ENCODE assay signal across 14 cellular contexts in the genomic region with DNA sequence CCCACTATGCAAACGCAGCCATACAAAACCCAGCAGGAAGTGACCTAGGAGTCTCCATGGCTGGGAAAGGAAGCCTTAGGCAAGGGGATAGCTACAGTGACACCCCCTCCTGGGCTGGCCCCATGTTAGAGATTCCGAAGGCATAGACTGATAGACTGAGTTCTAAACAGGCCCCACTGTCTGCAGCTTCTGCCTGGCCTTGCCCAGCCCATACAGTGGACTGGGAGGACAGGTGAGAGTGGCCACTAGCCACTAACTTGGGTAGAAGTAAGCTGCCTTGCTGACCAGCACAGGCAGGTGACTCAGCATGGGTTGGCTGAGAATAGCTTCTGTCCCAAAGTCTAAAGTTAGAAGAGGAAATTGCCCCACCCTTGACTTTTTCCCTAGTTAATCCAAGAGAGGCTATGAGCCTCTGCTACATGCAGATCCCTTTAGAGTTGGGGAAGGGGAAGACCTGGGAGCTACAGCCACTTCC.
DNase-seq lines count a peak whose midpoint lies in the region; ATAC-seq and TF ChIP-seq lines count a peak whose summit lies in the region.
"Had no signal": no experiment of that assay in that cellular context is flagged by ENCODE, and none has a peak within 500 bp of the region (broad histone marks: within the 10 kb centered on the region; RNA-seq: fewer than 3 reads in every experiment).

No MANE protein-coding gene starts in this region.

- no peaks in the 10 kb centered on the region for H3K79me2 ChIP-seq in GM23338 (replicated peaks; ENCODE audit: insufficient read depth)

- H3K9me3 Mint-ChIP-seq in GM23338 (peaks cover 10% of the 10 kb centered on the region), WTC11 (peaks cover 11% of the 10 kb centered on the region)
- H3K9me3 Mint-ChIP-seq: activated naive CD4-positive, alpha-beta T cell treated with anti-CD3 and anti-CD28 coated beads, Interleukin-2, amount 50 U/mL, for 24 hours; CD4-positive, CD25-positive, alpha-beta regulatory T cell had no signal

- CTCF ChIA-PET in WTC11 (lab: Charles Lee), result interaction anchor here (0.9 to 5.6 kb wide), 6 partner anchors 9 to 293 kb away, joined by 3 to 55 read pairs (median 4); no protein-coding TSS in a partner anchor

- no peaks in the 10 kb centered on the region for H3K9me2 ChIP-seq in GM23338 (ENCODE audit: insufficient read depth)

- H3K36me3 ChIP-seq in GM23338 (ENCODE audit: insufficient read depth), result no peaks in the 10 kb centered on the region

- intact Hi-C loops in right cardiac atrium (cut with DNase I), result no loop called here
- intact Hi-C loops in sciatic nerve (cut with DNase I), result no loop called here

- H3K27ac Mint-ChIP-seq in GM23338 (no peak overlapping the region), WTC11 (peak overlapping the region; percentile 19; the same call in 1 of the 2 replicates)
- H3K27ac Mint-ChIP-seq: activated naive CD4-positive, alpha-beta T cell treated with anti-CD3 and anti-CD28 coated beads, Interleukin-2, amount 50 U/mL, for 24 hours; CD4-positive, CD25-positive, alpha-beta regulatory T cell had no signal

- H3K4me2 ChIP-seq in GM23338, result no peak overlapping the region; the same call in 1 of the 2 replicates

- H3K27ac ChIP-seq in GM23338 (ENCODE audit: low read depth), result no peak overlapping the region
- no peak overlapping the region for H3K27ac ChIP-seq in right cardiac atrium (ENCODE audit: low read length)
- H3K27ac ChIP-seq: parathyroid adenoma had no signal

- H4K20me1 ChIP-seq in GM23338 (replicated peaks; ENCODE audit: insufficient read depth), result no peaks in the 10 kb centered on the region

- H3K4me1 ChIP-seq in GM23338 (ENCODE audit: insufficient read depth), result no peaks in the 10 kb centered on the region
- peaks cover 10% of the 10 kb centered on the region for H3K4me1 ChIP-seq in right cardiac atrium (ENCODE audit: control insufficient read depth, insufficient read depth, low read length)

- H3K27me3 ChIP-seq in GM23338 (ENCODE audit: insufficient read depth), result no peaks in the 10 kb centered on the region
- no peaks in the 10 kb centered on the region for H3K27me3 ChIP-seq in right cardiac atrium (ENCODE audit: control insufficient read depth, insufficient read depth)

- no peaks in the 10 kb centered on the region for H3K9me3 ChIP-seq in right cardiac atrium (ENCODE audit: control insufficient read depth, low read length)

- H3K4me3 Mint-ChIP-seq in GM23338 (no peak overlapping the region), WTC11 (no peak overlapping the region)
- H3K4me3 Mint-ChIP-seq: activated naive CD4-positive, alpha-beta T cell treated with anti-CD3 and anti-CD28 coated beads, Interleukin-2, amount 50 U/mL, for 24 hours; CD4-positive, CD25-positive, alpha-beta regulatory T cell had no signal

- no peaks in the 10 kb centered on the region for H3F3A ChIP-seq in GM23338 (replicated peaks; ENCODE audit: low read depth)

- peaks cover 40% of the 10 kb centered on the region for H3K4me1 Mint-ChIP-seq in GM23338
- H3K4me1 Mint-ChIP-seq in WTC11, result peaks cover 45% of the 10 kb centered on the region
- H3K4me1 Mint-ChIP-seq: activated naive CD4-positive, alpha-beta T cell treated with anti-CD3 and anti-CD28 coated beads, Interleukin-2, amount 50 U/mL, for 24 hours had no signal

- POLR2A ChIA-PET in WTC11 (lab: Charles Lee), result interaction anchor here (0.8 to 1.2 kb wide), 2 partner anchors 9 to 25 kb away, joined by 3 read pairs; no protein-coding TSS in a partner anchor

- H3K4me3 ChIP-seq in GM23338 (no peak overlapping the region), right cardiac atrium (ENCODE audit: low read length) (no peak overlapping the region)

- ATAC-seq in GM23338 (no peak), WTC11 (no peak; the same call in 1 of the 2 replicates), right cardiac atrium (peak; percentile 57 to 85), sciatic nerve (peak; percentile 11), GM21423 (IDR thresholded peaks at IDR 0.05; ENCODE audit: unreplicated experiment) (no peak)

- peak overlapping the region; percentile 78; the same call in 1 of the 2 replicates for H2AFZ ChIP-seq in GM23338
- H2AFZ ChIP-seq: parathyroid adenoma had no signal

- H3K27me3 Mint-ChIP-seq in GM23338 (ENCODE audit: insufficient read depth, low read depth, poor library complexity), result peaks cover 11% of the 10 kb centered on the region
- no peaks in the 10 kb centered on the region for H3K27me3 Mint-ChIP-seq in WTC11 (ENCODE audit: low read depth)
- H3K27me3 Mint-ChIP-seq: activated naive CD4-positive, alpha-beta T cell treated with anti-CD3 and anti-CD28 coated beads, Interleukin-2, amount 50 U/mL, for 24 hours had no signal

- no peak for TF ChIP-seq CTCF in GM23338 (conservative IDR thresholded peaks at IDR 0.05; ENCODE audit: low read depth in 2 of 2)
- no peak for TF ChIP-seq CTCF in WTC11 (IDR thresholded peaks at IDR 0.05)

- H3K36me3 Mint-ChIP-seq in GM23338 (ENCODE audit: low read depth) (peaks cover 11% of the 10 kb centered on the region; the same call in 2 of the 3 replicates), WTC11 (peaks cover 5% of the 10 kb centered on the region; the same call in 1 of the 2 replicates)
- H3K36me3 Mint-ChIP-seq: activated naive CD4-positive, alpha-beta T cell treated with anti-CD3 and anti-CD28 coated beads, Interleukin-2, amount 50 U/mL, for 24 hours; CD4-positive, CD25-positive, alpha-beta regulatory T cell had no signal

- DNase-seq in GM23338 (ENCODE audit: low spot score) (no peak), WTC11 (ENCODE audit: low spot score) (no peak), right cardiac atrium (peak in 1 of 3 donors; percentile 40), sciatic nerve (ENCODE audit: low spot score) (no peak), GDM1 (lab: John Stamatoyannopoulos, UW) (no peak), NCI-H1105 (lab: John Stamatoyannopoulos, UW) (no peak)
- DNase-seq in stimulated activated CD4-positive, alpha-beta T cell treated with anti-CD3 and anti-CD28 coated beads, Interleukin-2, amount 100 ng/mL, for 24 hours, result no peak
- DNase-seq: CD4-positive, CD25-positive, alpha-beta regulatory T cell; MM.1S; stimulated activated CD4-positive, alpha-beta T cell treated with anti-CD3 and anti-CD28 coated beads, Interleukin-4, amount 100 ng/mL, for 1 hour; T1000 had no signal

- whole genome bisulfite sequencing in right cardiac atrium, result 62% methylated on average over 2 of the region's 2 CpGs

TF ChIP-seq in GM23338, 12 proteins besides CTCF, POLR2A, EP300 and RAD21 (continues in another document):
- no peak for TF ChIP-seq POLR2AphosphoS5 (IDR thresholded peaks at IDR 0.05; ENCODE audit: low read depth)
- no peak for TF ChIP-seq EZH2 (IDR thresholded peaks at IDR 0.05; ENCODE audit: low read depth, unreplicated experiment)
- TF ChIP-seq ZNF114 (CRISPR knock-in tag; IDR thresholded peaks at IDR 0.05), result no peak
- TF ChIP-seq JUNB (IDR thresholded peaks at IDR 0.05; ENCODE audit: unreplicated experiment), result no peak
- TF ChIP-seq, protein P1, sequence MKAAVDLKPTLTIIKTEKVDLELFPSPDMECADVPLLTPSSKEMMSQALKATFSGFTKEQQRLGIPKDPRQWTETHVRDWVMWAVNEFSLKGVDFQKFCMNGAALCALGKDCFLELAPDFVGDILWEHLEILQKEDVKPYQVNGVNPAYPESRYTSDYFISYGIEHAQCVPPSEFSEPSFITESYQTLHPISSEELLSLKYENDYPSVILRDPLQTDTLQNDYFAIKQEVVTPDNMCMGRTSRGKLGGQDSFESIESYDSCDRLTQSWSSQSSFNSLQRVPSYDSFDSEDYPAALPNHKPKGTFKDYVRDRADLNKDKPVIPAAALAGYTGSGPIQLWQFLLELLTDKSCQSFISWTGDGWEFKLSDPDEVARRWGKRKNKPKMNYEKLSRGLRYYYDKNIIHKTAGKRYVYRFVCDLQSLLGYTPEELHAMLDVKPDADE (IDR thresholded peaks at IDR 0.05), result no peak
- TF ChIP-seq ZNF331 (CRISPR knock-in tag; IDR thresholded peaks at IDR 0.05; ENCODE audit: low read depth), result no peak
- no peak for TF ChIP-seq STAT1 (IDR thresholded peaks at IDR 0.05; ENCODE audit: unreplicated experiment)
- TF ChIP-seq CREB1 (CRISPR knock-in tag; IDR thresholded peaks at IDR 0.05; ENCODE audit: low read depth), result no peak
- no peak for TF ChIP-seq EZH2phosphoT487 (IDR thresholded peaks at IDR 0.05; ENCODE audit: unreplicated experiment)

TF ChIP-seq in WTC11, 78 proteins besides CTCF, POLR2A, EP300 and RAD21 (continues in another document):
- TF ChIP-seq CREM (CRISPR knock-in tag; IDR thresholded peaks at IDR 0.05), result no peak
- no peak for TF ChIP-seq MYBL2 (CRISPR knock-in tag; IDR thresholded peaks at IDR 0.05)
- TF ChIP-seq ESRRA (CRISPR knock-in tag; IDR thresholded peaks at IDR 0.05; ENCODE audit: borderline replicate concordance), result no peak
- TF ChIP-seq, protein P2, sequence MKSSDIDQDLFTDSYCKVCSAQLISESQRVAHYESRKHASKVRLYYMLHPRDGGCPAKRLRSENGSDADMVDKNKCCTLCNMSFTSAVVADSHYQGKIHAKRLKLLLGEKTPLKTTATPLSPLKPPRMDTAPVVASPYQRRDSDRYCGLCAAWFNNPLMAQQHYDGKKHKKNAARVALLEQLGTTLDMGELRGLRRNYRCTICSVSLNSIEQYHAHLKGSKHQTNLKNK (CRISPR knock-in tag; IDR thresholded peaks at IDR 0.05), result no peak
- no peak for TF ChIP-seq ZNF416 (CRISPR knock-in tag; IDR thresholded peaks at IDR 0.05)
- no peak for TF ChIP-seq SOX15 (CRISPR knock-in tag; IDR thresholded peaks at IDR 0.05)
- no peak for TF ChIP-seq RELA (CRISPR knock-in tag; IDR thresholded peaks at IDR 0.05; ENCODE audit: borderline replicate concordance)
- TF ChIP-seq, protein P3, sequence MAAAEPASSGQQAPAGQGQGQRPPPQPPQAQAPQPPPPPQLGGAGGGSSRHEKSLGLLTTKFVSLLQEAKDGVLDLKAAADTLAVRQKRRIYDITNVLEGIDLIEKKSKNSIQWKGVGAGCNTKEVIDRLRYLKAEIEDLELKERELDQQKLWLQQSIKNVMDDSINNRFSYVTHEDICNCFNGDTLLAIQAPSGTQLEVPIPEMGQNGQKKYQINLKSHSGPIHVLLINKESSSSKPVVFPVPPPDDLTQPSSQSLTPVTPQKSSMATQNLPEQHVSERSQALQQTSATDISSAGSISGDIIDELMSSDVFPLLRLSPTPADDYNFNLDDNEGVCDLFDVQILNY (CRISPR knock-in tag; IDR thresholded peaks at IDR 0.05), result no peak
- TF ChIP-seq, protein P4, sequence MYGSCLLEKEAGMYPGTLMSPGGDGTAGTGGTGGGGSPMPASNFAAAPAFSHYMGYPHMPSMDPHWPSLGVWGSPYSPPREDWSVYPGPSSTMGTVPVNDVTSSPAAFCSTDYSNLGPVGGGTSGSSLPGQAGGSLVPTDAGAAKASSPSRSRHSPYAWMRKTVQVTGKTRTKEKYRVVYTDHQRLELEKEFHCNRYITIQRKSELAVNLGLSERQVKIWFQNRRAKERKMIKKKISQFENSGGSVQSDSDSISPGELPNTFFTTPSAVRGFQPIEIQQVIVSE (CRISPR knock-in tag; IDR thresholded peaks at IDR 0.05; ENCODE audit: borderline replicate concordance), result no peak
- TF ChIP-seq NR3C1 (CRISPR knock-in tag; conservative IDR thresholded peaks at IDR 0.05; ENCODE audit: low read depth), result no peak
- no peak for TF ChIP-seq ZNF263 (CRISPR knock-in tag; IDR thresholded peaks at IDR 0.05; ENCODE audit: low read depth)

Comparison
In these comparisons a context has a peak if more than half of its experiments do, and no peak if none do; other contexts are left out.
1. ATAC-seq: peak in right cardiac atrium (2 of 2) and sciatic nerve (single experiment); none in GM23338 (single experiment), WTC11 (single experiment) and GM21423 (single experiment).